ENCODE assay signal across 9 cellular contexts in genomic region chr3:30475038-30475808, GRCh38.
DNase-seq lines count a peak whose midpoint lies in the region; ATAC-seq and TF ChIP-seq lines count a peak whose summit lies in the region.
"Had no signal": no experiment of that assay in that cellular context is flagged by ENCODE, and none has a peak within 500 bp of the region (broad histone marks: within the 10 kb centered on the region; RNA-seq: fewer than 3 reads in every experiment).

No MANE protein-coding gene starts in this region.

- H3K9me3 Mint-ChIP-seq in activated T-cell treated with anti-CD3 and anti-CD28 coated beads, Interleukin-2, amount 50 U/mL, for 24 hours, result peaks cover 4% of the 10 kb centered on the region
- H3K9me3 Mint-ChIP-seq in activated T-cell treated with anti-CD3 and anti-CD28 coated beads, Interleukin-2, amount 50 U/mL, for 4 hours, result no peaks in the 10 kb centered on the region

- H3K9me3 ChIP-seq in vagina, result no peaks in the 10 kb centered on the region
- H3K9me3 ChIP-seq: BE2C had no signal

- H3K27me3 Mint-ChIP-seq in activated T-cell treated with anti-CD3 and anti-CD28 coated beads, Interleukin-2, amount 50 U/mL, for 24 hours, result no peaks in the 10 kb centered on the region
- no peaks in the 10 kb centered on the region for H3K27me3 Mint-ChIP-seq in activated T-cell treated with anti-CD3 and anti-CD28 coated beads, Interleukin-2, amount 50 U/mL, for 4 hours (ENCODE audit: low read depth)

- no peak overlapping the region for H3K27ac ChIP-seq in vagina

- no peaks in the 10 kb centered on the region for H3K27me3 ChIP-seq in vagina
- H3K27me3 ChIP-seq: BE2C had no signal

- H3K36me3 Mint-ChIP-seq in activated T-cell treated with anti-CD3 and anti-CD28 coated beads, Interleukin-2, amount 50 U/mL, for 24 hours (ENCODE audit: low read depth), result no peaks in the 10 kb centered on the region
- no peaks in the 10 kb centered on the region for H3K36me3 Mint-ChIP-seq in activated T-cell treated with anti-CD3 and anti-CD28 coated beads, Interleukin-2, amount 50 U/mL, for 4 hours (ENCODE audit: insufficient read depth)

- no peak overlapping the region for H3K4me3 Mint-ChIP-seq in activated T-cell treated with anti-CD3 and anti-CD28 coated beads, Interleukin-2, amount 50 U/mL, for 24 hours
- H3K4me3 Mint-ChIP-seq in activated T-cell treated with anti-CD3 and anti-CD28 coated beads, Interleukin-2, amount 50 U/mL, for 4 hours, result no peak overlapping the region

- ATAC-seq in HG02763 (IDR thresholded peaks at IDR 0.05; ENCODE audit: unreplicated experiment), result peak; percentile 88
- peak; percentile 82 to 87 for ATAC-seq in activated T-cell treated with anti-CD3 and anti-CD28 coated beads, Interleukin-2, amount 50 U/mL, for 4 hours

- intact Hi-C loops in posterior vena cava (cut with DNase I) (no loop called here), vagina (cut with DNase I) (no loop called here)

- H3K4me1 ChIP-seq in vagina, result peaks cover 11% of the 10 kb centered on the region
- H3K4me1 ChIP-seq: BE2C had no signal

- peak overlapping the region; percentile 51 for H3K27ac Mint-ChIP-seq in activated T-cell treated with anti-CD3 and anti-CD28 coated beads, Interleukin-2, amount 50 U/mL, for 24 hours

- H3K36me3 ChIP-seq in vagina, result no peaks in the 10 kb centered on the region
- H3K36me3 ChIP-seq: BE2C had no signal

- H3K4me1 Mint-ChIP-seq in activated T-cell treated with anti-CD3 and anti-CD28 coated beads, Interleukin-2, amount 50 U/mL, for 24 hours (ENCODE audit: low read depth), result peaks cover 55% of the 10 kb centered on the region
- H3K4me1 Mint-ChIP-seq in activated T-cell treated with anti-CD3 and anti-CD28 coated beads, Interleukin-2, amount 50 U/mL, for 4 hours (ENCODE audit: low read depth), result peaks cover 38% of the 10 kb centered on the region

- H3K4me3 ChIP-seq in vagina, result no peak overlapping the region

- no peak for TF ChIP-seq POLR2A in vagina (IDR thresholded peaks at IDR 0.05)

- no peak for DNase-seq in activated T-cell treated with anti-CD3 and anti-CD28 coated beads, Interleukin-2, amount 50 U/mL, for 24 hours
- DNase-seq in activated T-cell treated with anti-CD3 and anti-CD28 coated beads for 4 hours, result no peak
- peak; percentile 23 for DNase-seq in activated T-cell treated with anti-CD3 and anti-CD28 coated beads, Interleukin-2, amount 50 U/mL, for 4 hours
- DNase-seq in stimulated activated CD8-positive, alpha-beta memory T cell treated with anti-CD3 and anti-CD28 coated beads, Interleukin-4, amount 100 ng/mL, for 48 hours, result peak; percentile 35
- DNase-seq in Kasumi-1 (lab: John Stamatoyannopoulos, UW), result no peak
- no peak for DNase-seq in posterior vena cava (ENCODE audit: low spot score)
- DNase-seq in vagina (ENCODE audit: extremely low spot score in 2 of 2), result no peak
- DNase-seq: BE2C had no signal

- no peak for TF ChIP-seq CTCF in vagina (IDR thresholded peaks at IDR 0.05)

Comparison
In these comparisons a context has a peak if more than half of its experiments do, and no peak if none do; other contexts are left out.
1. DNase-seq: peak in activated T-cell treated with anti-CD3 and anti-CD28 coated beads, Interleukin-2, amount 50 U/mL, for 4 hours (single experiment) and stimulated activated CD8-positive, alpha-beta memory T cell treated with anti-CD3 and anti-CD28 coated beads, Interleukin-4, amount 100 ng/mL, for 48 hours (single experiment); none in activated T-cell treated with anti-CD3 and anti-CD28 coated beads, Interleukin-2, amount 50 U/mL, for 24 hours (single experiment), activated T-cell treated with anti-CD3 and anti-CD28 coated beads for 4 hours (single experiment), Kasumi-1 (0 of 2), posterior vena cava (single experiment) and vagina (0 of 2).